In the genomic region with DNA sequence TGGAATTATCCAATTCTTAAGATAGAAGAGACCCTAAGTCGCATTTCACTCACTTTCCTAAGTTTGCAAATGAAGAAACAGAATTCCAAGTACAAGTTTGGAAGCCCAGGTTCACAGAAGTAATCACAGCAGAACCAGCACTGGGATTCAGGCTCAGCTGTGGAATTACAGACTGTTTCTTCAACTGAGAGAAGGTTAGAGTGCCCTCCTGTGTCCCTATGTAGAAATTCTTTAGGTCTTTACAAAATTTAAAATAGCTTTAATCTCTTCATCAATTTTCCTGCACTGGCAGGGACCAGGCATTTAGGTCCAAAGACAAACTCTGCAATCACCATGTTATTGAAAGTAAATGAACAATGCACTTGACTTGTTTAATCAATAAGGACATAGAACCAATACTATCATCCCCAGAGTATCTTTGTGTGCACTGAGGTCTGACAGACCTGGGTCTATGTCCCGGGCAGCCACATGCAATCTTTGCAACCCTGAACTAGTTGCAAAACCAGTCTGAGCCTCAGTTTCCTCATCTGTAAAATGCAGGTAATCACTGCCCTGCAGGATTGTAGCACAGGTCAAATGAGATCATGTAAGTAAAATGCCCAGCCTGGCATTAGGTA, we compare ENCODE assay signal across 8 cellular contexts. TPM values are rescaled to one million over a fixed set of nuclear protein-coding genes. Genes with fewer than 3 reads are reported as not detected.
DNase-seq lines count a peak whose midpoint lies in the region; ATAC-seq and FAIRE-seq lines count a peak whose summit lies in the region.

No MANE protein-coding gene starts in this region.

- POLR2A ChIA-PET in naive thymus-derived CD8-positive, alpha-beta T cell (lab: Charles Lee) = interaction anchor here (1.0 to 2.2 kb wide), 3 partner anchors 11 to 22 kb away, joined by 3 to 14 read pairs (median 3); no protein-coding TSS in a partner anchor

- H3K27me3 Mint-ChIP-seq in naive thymus-derived CD8-positive, alpha-beta T cell = no peaks in the 10 kb centered on the region

- FAIRE-seq in GM19239 (lab: Jason Lieb, UNC) = peak; percentile 59

- H3K4me1 Mint-ChIP-seq in naive thymus-derived CD8-positive, alpha-beta T cell = peaks cover 18 to 73% (median 60%) of the 10 kb centered on the region in 4 donors

- peak; percentile 61 to 63 for ATAC-seq in naive thymus-derived CD8-positive, alpha-beta T cell
- ATAC-seq in HG03442 (IDR thresholded peaks at IDR 0.05; ENCODE audit: unreplicated experiment) (no peak), HG03039 (IDR thresholded peaks at IDR 0.05; ENCODE audit: unreplicated experiment) (no peak)

- peak; percentile 41 for DNase-seq in AG08396 (ENCODE audit: low spot score)
- DNase-seq in GM19239 (ENCODE audit: insufficient read length, low spot score) = no peak
- peak; percentile 71 for DNase-seq in NCI-H82 treated with DMSO at 0.1 percent for 48 hours (lab: John Stamatoyannopoulos, UW; ENCODE audit: unreplicated experiment)
- DNase-seq in dedifferentiated amniotic fluid mesenchymal stem cell (ENCODE audit: extremely low spot score) = peak; percentile 67
- peak in 4 of 10 donors; percentile 9 to 45 (median 38) for DNase-seq in naive thymus-derived CD8-positive, alpha-beta T cell
- DNase-seq in stimulated activated CD4-positive, alpha-beta T cell treated with anti-CD3 and anti-CD28 coated beads, Interleukin-15, amount 100 ng/mL, for 24 hours = no peak

- H3K9me3 Mint-ChIP-seq in naive thymus-derived CD8-positive, alpha-beta T cell = no peaks in the 10 kb centered on the region

- peaks cover 0 to 6% (median 0%) of the 10 kb centered on the region in 3 donors for H3K36me3 Mint-ChIP-seq in naive thymus-derived CD8-positive, alpha-beta T cell

- no peak overlapping the region for H3K4me3 Mint-ChIP-seq in naive thymus-derived CD8-positive, alpha-beta T cell

- peak overlapping the region in 2 of 10 donors; percentile 5 to 71 for H3K27ac Mint-ChIP-seq in naive thymus-derived CD8-positive, alpha-beta T cell

RNA-seq across cellular contexts. Expression of gene PLCXD2, which starts 16.9 kb away (rescaled TPM):
- 10 to 100 TPM; 11.6 to 12.3 TPM for total RNA-seq in naive thymus-derived CD8-positive, alpha-beta T cell
- polyA plus RNA-seq in naive thymus-derived CD8-positive, alpha-beta T cell = 1 to 10 TPM; 2.3 to 2.5 (median 2.4) TPM

Comparison
In these comparisons a context has a peak if more than half of its experiments do, and no peak if none do; other contexts are left out.
1. DNase-seq: peak in AG08396 (single experiment), NCI-H82 treated with DMSO at 0.1 percent for 48 hours (single experiment) and dedifferentiated amniotic fluid mesenchymal stem cell (single experiment); none in GM19239 (single experiment) and stimulated activated CD4-positive, alpha-beta T cell treated with anti-CD3 and anti-CD28 coated beads, Interleukin-15, amount 100 ng/mL, for 24 hours (single experiment).
2. ATAC-seq: peak in naive thymus-derived CD8-positive, alpha-beta T cell (2 of 2); none in HG03442 (single experiment) and HG03039 (single experiment).